In genomic region chr11:66545701-66546367, GRCh38 we compare ENCODE assay signal across 8 cellular contexts. TPM values are rescaled to one million over a fixed set of nuclear protein-coding genes. Genes with fewer than 3 reads are reported as not detected.
A peak's percentile ranks its signal among the peaks of the same experiment; 100 is the strongest.
DNase-seq lines count a peak whose midpoint lies in the region; ATAC-seq and TF ChIP-seq lines count a peak whose summit lies in the region.

Gene ZDHHC24 (minus strand): TSS chr11:66546048. CDS start chr11:66546003, 45 bp downstream.

- intact Hi-C loops in mucosa of descending colon (cut with DNase I, micrococcal nuclease): no loop called here

- no peaks in the 10 kb centered on the region for H3K9me3 ChIP-seq in mucosa of descending colon

- H3K4me3 ChIP-seq in mucosa of descending colon: peak within 1 kb of the TSS; percentile 68

- ATAC-seq in GM21515 (IDR thresholded peaks at IDR 0.05; ENCODE audit: unreplicated experiment) (peak; percentile 86), mucosa of descending colon (peak; percentile 97)

- H3K36me3 ChIP-seq in mucosa of descending colon (ENCODE audit: low read depth): no peaks in the 10 kb centered on the region

- peaks cover 25% of the 10 kb centered on the region for H3K4me1 ChIP-seq in mucosa of descending colon (ENCODE audit: low read depth)

- peak within 1 kb of the TSS; percentile 26 for H3K27ac ChIP-seq in epithelial cell of prostate

- TF ChIP-seq CTCF in mucosa of descending colon (IDR thresholded peaks at IDR 0.05): no peak

- DNase-seq in D341Med (ENCODE audit: low spot score) (peak; percentile 98), HuH-7 (ENCODE audit: low spot score) (peak; percentile 100), OCI-M1 (lab: John Stamatoyannopoulos, UW) (peak; percentile 97), activated T-cell treated with anti-CD3 and anti-CD28 coated beads for 24 hours (ENCODE audit: low read depth) (peak; percentile 85), epithelial cell of prostate (ENCODE audit: low read depth, low spot score) (peak; percentile 75), mucosa of descending colon (peak; percentile 96 to 98 (median 97))
- DNase-seq in stimulated activated CD8-positive, alpha-beta memory T cell treated with anti-CD3 and anti-CD28 coated beads, Interleukin-4, amount 100 ng/mL, for 24 hours (ENCODE audit: low read depth): peak; percentile 88

RNA-seq across cellular contexts. Expression of gene ZDHHC24, which starts in this region (rescaled TPM):
- total RNA-seq in mucosa of descending colon: 10 to 100 TPM in 2 of 3 donors, 1 to 10 TPM in 1; 9.1 to 11.8 (median 10.4) TPM

Comparison
In these comparisons a context has a peak if more than half of its experiments do, and no peak if none do; other contexts are left out.
1. Peak in every context shown above with its lines: DNase-seq, ATAC-seq, H3K4me3 ChIP-seq and H3K27ac ChIP-seq.